In genomic region chr12:119179335-119180021, GRCh38 we compare ENCODE assay signal across 9 cellular contexts. TPM values are rescaled to one million over a fixed set of nuclear protein-coding genes. Genes with fewer than 3 reads are reported as not detected.
DNase-seq lines count a peak whose midpoint lies in the region; ATAC-seq and TF ChIP-seq lines count a peak whose summit lies in the region.
"Had no signal": no experiment of that assay in that cellular context is flagged by ENCODE, and none has a peak within 500 bp of the region (broad histone marks: within the 10 kb centered on the region; RNA-seq: fewer than 3 reads in every experiment).

No MANE protein-coding gene starts in this region.

- no peak for TF ChIP-seq CTCF in epithelial cell of esophagus (IDR thresholded peaks at IDR 0.05; ENCODE audit: insufficient read depth, low read depth, low read length, missing control alignments)
- no peak for TF ChIP-seq CTCF in mesothelial cell of epicardium (IDR thresholded peaks at IDR 0.05; ENCODE audit: unreplicated experiment)

- ATAC-seq in HG02623 (IDR thresholded peaks at IDR 0.05; ENCODE audit: unreplicated experiment) (no peak), HG03442 (IDR thresholded peaks at IDR 0.05; ENCODE audit: unreplicated experiment) (no peak), HG03378 (IDR thresholded peaks at IDR 0.05; ENCODE audit: unreplicated experiment) (no peak)

- peak overlapping the region; percentile 97 for H3K27ac Mint-ChIP-seq in mesothelial cell of epicardium
- H3K27ac Mint-ChIP-seq: CD4-positive, CD25-positive, alpha-beta regulatory T cell had no signal

- H3K36me3 Mint-ChIP-seq in mesothelial cell of epicardium: no peaks in the 10 kb centered on the region
- H3K36me3 Mint-ChIP-seq: CD4-positive, CD25-positive, alpha-beta regulatory T cell had no signal

- H3K27me3 Mint-ChIP-seq in mesothelial cell of epicardium (ENCODE audit: low read depth): no peaks in the 10 kb centered on the region
- H3K27me3 Mint-ChIP-seq: CD4-positive, CD25-positive, alpha-beta regulatory T cell had no signal

- peak overlapping the region; percentile 42 for H3K4me3 ChIP-seq in epithelial cell of esophagus (ENCODE audit: low read length)

- peaks cover 57% of the 10 kb centered on the region for H3K4me1 Mint-ChIP-seq in mesothelial cell of epicardium
- H3K4me1 Mint-ChIP-seq: CD4-positive, CD25-positive, alpha-beta regulatory T cell had no signal

- no peaks in the 10 kb centered on the region for H3K9me3 Mint-ChIP-seq in mesothelial cell of epicardium
- H3K9me3 Mint-ChIP-seq: CD4-positive, CD25-positive, alpha-beta regulatory T cell had no signal

- peak overlapping the region; percentile 66 for H3K4me3 Mint-ChIP-seq in mesothelial cell of epicardium
- H3K4me3 Mint-ChIP-seq: CD4-positive, CD25-positive, alpha-beta regulatory T cell had no signal

- DNase-seq in 8988T (peak; percentile 46), M059J (ENCODE audit: low read depth) (peak; percentile 89), epithelial cell of esophagus (ENCODE audit: low read depth) (peak; percentile 40), mesothelial cell of epicardium (ENCODE audit: low spot score in 2 of 2, unreplicated experiment in 2 of 2) (peak in 1 of 2 experiments; percentile 58)
- no peak for DNase-seq in activated CD4-positive, alpha-beta T cell treated with anti-CD3 and anti-CD28 coated beads, Interleukin-2, amount 50 U/mL, for 1 hour
- DNase-seq: CD4-positive, CD25-positive, alpha-beta regulatory T cell had no signal

RNA-seq across cellular contexts. Expression of gene HSPB8, which starts 0.7 kb away (rescaled TPM):
- 16.3 and 18.4 TPM in 2 replicates for total RNA-seq in M059J (2014; rRNA removed; shearing (Covaris generic))
- 13.5 to 16.8 TPM (median 15.7 TPM) in 3 replicates for total RNA-seq in mesothelial cell of epicardium
- total RNA-seq: CD4-positive, CD25-positive, alpha-beta regulatory T cell had no signal
